In genomic region chr2:120748741-120749140, GRCh38 we compare ENCODE assay signal across 1 cellular context.
TF ChIP-seq lines count a peak whose summit lies in the region.

No MANE protein-coding gene starts in this region.

TF ChIP-seq in H1, 55 proteins besides CTCF, POLR2A, EP300 and RAD21 (continued from another document):
- no peak for TF ChIP-seq USF2 (IDR thresholded peaks at IDR 0.05; ENCODE audit: low read length)
- no peak for TF ChIP-seq SRF (IDR thresholded peaks at IDR 0.05; ENCODE audit: low read depth, low read length)
